22 cellular contexts compared by ENCODE assay signal in genomic region chr10:76399216-76399615, GRCh38.
"Had no signal": no experiment of that assay in that cellular context is flagged by ENCODE, and none has a peak within 500 bp of the region (broad histone marks: within the 10 kb centered on the region; RNA-seq: fewer than 3 reads in every experiment).

No MANE protein-coding gene starts in this region.

- H3K9me3 Mint-ChIP-seq: dendritic cell treated with granulocyte-macrophage colony-stimulating factor and Interleukin-4, amounts not matched to agents 40 ng/mL and 50 ng/mL, for 4 days had no signal

- H3K27ac Mint-ChIP-seq: dendritic cell treated with granulocyte-macrophage colony-stimulating factor and Interleukin-4, amounts not matched to agents 40 ng/mL and 50 ng/mL, for 4 days; effector memory CD8-positive, alpha-beta T cell; naive B cell; stimulated activated effector memory CD8-positive, alpha-beta T cell treated with anti-CD3 and anti-CD28 coated beads, Interleukin-12 subunit alpha, Interleukin-12 subunit beta, amount 100 ng/mL, for 72 hours had no signal

- H3K36me3 ChIP-seq: esophagus muscularis mucosa, gastroesophageal sphincter, ovary, suprapubic skin, tibial nerve, upper lobe of right lung had no signal

- H3K27ac ChIP-seq: epithelial cell of prostate, esophagus muscularis mucosa, ovary, suprapubic skin, upper lobe of right lung had no signal

- H3K4me1 ChIP-seq: upper lobe of right lung had no signal

- H3K36me3 Mint-ChIP-seq: naive B cell; stimulated activated effector memory CD8-positive, alpha-beta T cell treated with anti-CD3 and anti-CD28 coated beads, Interleukin-12 subunit alpha, Interleukin-12 subunit beta, amount 100 ng/mL, for 72 hours had no signal

- H3K27me3 Mint-ChIP-seq: dendritic cell treated with granulocyte-macrophage colony-stimulating factor and Interleukin-4, amounts not matched to agents 40 ng/mL and 50 ng/mL, for 4 days; effector memory CD8-positive, alpha-beta T cell; naive B cell had no signal

- H3K4me3 Mint-ChIP-seq: dendritic cell treated with granulocyte-macrophage colony-stimulating factor and Interleukin-4, amounts not matched to agents 40 ng/mL and 50 ng/mL, for 4 days; effector memory CD8-positive, alpha-beta T cell; naive B cell; neural crest cell; stimulated activated effector memory CD8-positive, alpha-beta T cell treated with anti-CD3 and anti-CD28 coated beads, Interleukin-12 subunit alpha, Interleukin-12 subunit beta, amount 100 ng/mL, for 72 hours had no signal

- DNase-seq: effector memory CD8-positive, alpha-beta T cell; glutamatergic neuron; left colon; left ventricle myocardium superior; mesenchymal stem cell; midbrain; naive B cell; ovary; right cardiac atrium; stimulated activated CD4-positive, alpha-beta T cell treated with anti-CD3 and anti-CD28 coated beads, Interleukin-4, amount 100 ng/mL, for 1 hour; stimulated activated CD8-positive, alpha-beta memory T cell treated with anti-CD3 and anti-CD28 coated beads, Interleukin-4, amount 100 ng/mL, for 48 hours; stimulated activated naive CD8-positive, alpha-beta T cell treated with anti-CD3 and anti-CD28 coated beads, Interleukin-15, Interleukin-2, amounts not matched to agents 100 U/mL and 50 U/mL, for 24 hours; upper lobe of right lung had no signal

- H3K9me3 ChIP-seq: esophagus muscularis mucosa, gastroesophageal sphincter, ovary, suprapubic skin, tibial nerve, upper lobe of right lung had no signal

- H3K4me1 Mint-ChIP-seq: naive B cell; stimulated activated effector memory CD8-positive, alpha-beta T cell treated with anti-CD3 and anti-CD28 coated beads, Interleukin-12 subunit alpha, Interleukin-12 subunit beta, amount 100 ng/mL, for 72 hours had no signal

- H3K4me3 ChIP-seq: esophagus muscularis mucosa, gastroesophageal sphincter, lung, ovary, suprapubic skin, tibial nerve, upper lobe of right lung had no signal

- ATAC-seq: effector memory CD8-positive, alpha-beta T cell; gastroesophageal sphincter; left colon; left ventricle myocardium superior; right cardiac atrium; stimulated activated effector memory CD8-positive, alpha-beta T cell treated with anti-CD3 and anti-CD28 coated beads, Interleukin-12 subunit alpha, Interleukin-12 subunit beta, amount 100 ng/mL, for 72 hours; stimulated activated naive CD8-positive, alpha-beta T cell treated with anti-CD3 and anti-CD28 coated beads, Interleukin-15, Interleukin-2, amounts not matched to agents 100 U/mL and 50 U/mL, for 24 hours; upper lobe of right lung had no signal

- H3K27me3 ChIP-seq: esophagus muscularis mucosa, gastroesophageal sphincter, ovary, suprapubic skin, tibial nerve, upper lobe of right lung had no signal
